Comparison of ENCODE assay signal across 8 cellular contexts in the genomic region with DNA sequence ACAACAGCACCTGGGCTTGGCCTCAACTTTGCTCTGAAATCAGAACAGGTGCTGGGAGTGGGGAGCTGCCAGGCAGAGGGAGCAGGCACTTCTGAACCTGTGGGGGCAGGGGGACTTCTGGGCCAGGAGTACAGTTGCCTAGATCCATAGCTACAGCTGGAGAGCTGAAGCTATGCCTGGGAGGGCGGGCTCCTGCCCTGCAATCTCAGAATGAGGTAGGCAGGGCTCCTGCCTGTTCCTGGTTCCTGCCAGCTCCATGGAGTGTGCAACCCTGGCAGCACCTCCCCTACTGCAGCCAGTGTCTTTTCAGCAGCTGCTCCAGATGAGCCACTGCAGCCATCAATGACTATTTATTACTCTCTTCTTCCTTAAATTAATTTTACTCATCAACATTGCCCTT.
"Had no signal": no experiment of that assay in that cellular context is flagged by ENCODE, and none has a peak within 500 bp of the region (broad histone marks: within the 10 kb centered on the region; RNA-seq: fewer than 3 reads in every experiment).

No MANE protein-coding gene starts in this region.

- H3K4me2 ChIP-seq: GM23338 had no signal

- H3K9me3 Mint-ChIP-seq: H9 had no signal

- DNase-seq: GM23248, GOT3, H7, H9, HCEC 1CT, HFFc6 had no signal

- H3K36me3 ChIP-seq: HAP-1 had no signal

- H3K4me1 ChIP-seq: HAP-1 had no signal

- H3K4me3 ChIP-seq: GM23248, GM23338, HAP-1 had no signal

- H3K27ac Mint-ChIP-seq: GM23338, H9, HFFc6 had no signal

- H3K9me3 ChIP-seq: HAP-1 had no signal

- H2AFZ ChIP-seq: GM23248, GM23338 had no signal

- H3K9ac ChIP-seq: GM23248 had no signal

- H3K4me3 Mint-ChIP-seq: GM23338, H9, HFFc6 had no signal

- H3K27ac ChIP-seq: GM23248 had no signal
